In genomic region chr13:27130223-27131015, GRCh38 we compare ENCODE assay signal across 9 cellular contexts. TPM values are rescaled to one million over a fixed set of nuclear protein-coding genes. Genes with fewer than 3 reads are reported as not detected.
DNase-seq lines count a peak whose midpoint lies in the region; ATAC-seq, FAIRE-seq and TF ChIP-seq lines count a peak whose summit lies in the region.
"Had no signal": no experiment of that assay in that cellular context is flagged by ENCODE, and none has a peak within 500 bp of the region (broad histone marks: within the 10 kb centered on the region; RNA-seq: fewer than 3 reads in every experiment).

No MANE protein-coding gene starts in this region.

- H3K4me1 Mint-ChIP-seq in astrocyte (ENCODE audit: low read depth, unreplicated experiment): peaks cover 29% of the 10 kb centered on the region

- no peaks in the 10 kb centered on the region for H3K27me3 Mint-ChIP-seq in astrocyte (ENCODE audit: low read depth, unreplicated experiment)

- no peaks in the 10 kb centered on the region for H3K27me3 ChIP-seq in ACC112 (ENCODE audit: insufficient read depth, low read length)
- H3K27me3 ChIP-seq in astrocyte (ENCODE audit: insufficient read depth, low read length): no peaks in the 10 kb centered on the region
- H3K27me3 ChIP-seq in keratinocyte (ENCODE audit: control insufficient read depth, extremely low read depth, insufficient read depth, low read length): no peaks in the 10 kb centered on the region

- H3K4me1 ChIP-seq in ACC112 (ENCODE audit: control insufficient read depth, insufficient read depth, low read length, unreplicated experiment): peaks cover 31% of the 10 kb centered on the region
- peaks cover 11% of the 10 kb centered on the region for H3K4me1 ChIP-seq in astrocyte (ENCODE audit: insufficient read depth, low read length)
- peaks cover 37% of the 10 kb centered on the region for H3K4me1 ChIP-seq in keratinocyte (ENCODE audit: control insufficient read depth, extremely low read depth, insufficient read depth, low read length)

- H3K36me3 Mint-ChIP-seq in astrocyte (ENCODE audit: low read depth, unreplicated experiment): no peaks in the 10 kb centered on the region

- H3K27ac ChIP-seq in ACC112 (ENCODE audit: low read depth, low read length) (peak overlapping the region; percentile 75), astrocyte (ENCODE audit: low read depth, low read length) (peak overlapping the region; percentile 10), keratinocyte (ENCODE audit: control insufficient read depth, insufficient read depth, low read length) (peak overlapping the region; percentile 63)

- no peak overlapping the region for H3K27ac Mint-ChIP-seq in astrocyte (ENCODE audit: unreplicated experiment)

- peaks cover 5% of the 10 kb centered on the region for H3K9me3 Mint-ChIP-seq in astrocyte (ENCODE audit: unreplicated experiment)

- H3K79me2 ChIP-seq in ACC112 (ENCODE audit: control insufficient read depth, insufficient read depth, low read length, unreplicated experiment): peaks cover 88% of the 10 kb centered on the region
- H3K79me2 ChIP-seq in astrocyte (ENCODE audit: insufficient read depth, low read length): peaks cover 100% of the 10 kb centered on the region
- H3K79me2 ChIP-seq in keratinocyte (ENCODE audit: control insufficient read depth, insufficient read depth, low read length): peaks cover 80% of the 10 kb centered on the region

- H3K9me1 ChIP-seq in keratinocyte (ENCODE audit: control insufficient read depth, extremely low read depth, insufficient read depth, low read length): no peaks in the 10 kb centered on the region

- DNase-seq in M059J (ENCODE audit: low read depth): peak; percentile 73
- DNase-seq in astrocyte (ENCODE audit: low read depth): peak; percentile 74
- DNase-seq in keratinocyte (ENCODE audit: low read depth, low spot score): no peak
- no peak for DNase-seq in RPMI8226
- DNase-seq in NCI-H2171 treated with DMSO at 0.1 percent for 48 hours (lab: John Stamatoyannopoulos, UW): no peak
- DNase-seq in NCI-H774 (lab: John Stamatoyannopoulos, UW): no peak
- DNase-seq: amniotic stem cell had no signal

- no peak overlapping the region for H3K4me3 Mint-ChIP-seq in astrocyte (ENCODE audit: unreplicated experiment)

- H3K9ac ChIP-seq in astrocyte (ENCODE audit: low read length) (no peak overlapping the region), keratinocyte (ENCODE audit: control insufficient read depth, extremely low read depth, insufficient read depth, low read length) (no peak overlapping the region)

- H3K4me3 ChIP-seq in ACC112 (ENCODE audit: low read depth, low read length): peak overlapping the region; percentile 1
- no peak overlapping the region for H3K4me3 ChIP-seq in astrocyte (ENCODE audit: insufficient read depth, low read depth, low read length)
- no peak overlapping the region for H3K4me3 ChIP-seq in keratinocyte (ENCODE audit: control insufficient read depth in 2 of 3, extremely low read depth in 1 of 3, insufficient read depth in 2 of 3, low read depth in 1 of 3, low read length in 3 of 3)

- dilution Hi-C loops in keratinocyte (cut with MboI; ENCODE audit: extremely low pct_ligation_motif_present, low sequenced_read_pairs): no loop called here

- H3K9me3 ChIP-seq in astrocyte (ENCODE audit: insufficient read depth, low read depth, low read length): peaks cover 3% of the 10 kb centered on the region
- peaks cover 2% of the 10 kb centered on the region for H3K9me3 ChIP-seq in keratinocyte (ENCODE audit: control insufficient read depth, low read depth, low read length)

- H3K4me2 ChIP-seq in astrocyte (ENCODE audit: low read length) (peak overlapping the region; percentile 31), keratinocyte (ENCODE audit: control insufficient read depth, extremely low read depth, insufficient read depth, low read depth, low read length) (peak overlapping the region; percentile 20)

- ATAC-seq in GM21381 (IDR thresholded peaks at IDR 0.05; ENCODE audit: unreplicated experiment): no peak

- FAIRE-seq in astrocyte (lab: Jason Lieb, UNC) (no peak), keratinocyte (lab: Jason Lieb, UNC) (no peak)

- H4K20me1 ChIP-seq in astrocyte (ENCODE audit: insufficient read depth, low read length) (peaks cover 93% of the 10 kb centered on the region), keratinocyte (ENCODE audit: control insufficient read depth, extremely low read depth, insufficient read depth, low read length) (peaks cover 2% of the 10 kb centered on the region)

- H2AFZ ChIP-seq in ACC112 (ENCODE audit: low read length, unreplicated experiment): no peak overlapping the region
- no peak overlapping the region for H2AFZ ChIP-seq in astrocyte (ENCODE audit: low read depth, low read length)
- no peak overlapping the region for H2AFZ ChIP-seq in keratinocyte (ENCODE audit: control insufficient read depth, low read length)

- TF ChIP-seq CTCF in astrocyte (IDR thresholded peaks at IDR 0.05; ENCODE audit: insufficient read depth, low read depth, low read length) (no peak), keratinocyte (optimal IDR thresholded peaks at IDR 0.05 in 1 of 3, IDR thresholded peaks at IDR 0.05 in 1 of 3, conservative IDR thresholded peaks at IDR 0.05 in 1 of 3; ENCODE audit: extremely low read depth in 1 of 3, insufficient read depth in 2 of 3, low read length in 3 of 3) (no peak)

- H3K36me3 ChIP-seq in ACC112 (ENCODE audit: insufficient read depth, low read length): no peaks in the 10 kb centered on the region
- no peaks in the 10 kb centered on the region for H3K36me3 ChIP-seq in astrocyte (ENCODE audit: insufficient read depth, low read length)
- H3K36me3 ChIP-seq in keratinocyte (ENCODE audit: control insufficient read depth in 2 of 2, extremely low read depth in 1 of 2, insufficient read depth in 2 of 2, low read length in 2 of 2): peaks cover 0 to 6% of the 10 kb centered on the region in 2 experiments

RNA-seq across cellular contexts. Expression of gene USP12, which starts 41.2 kb away (rescaled TPM):
- total RNA-seq in M059J (2014; rRNA removed; shearing (Covaris generic)): 17.9 and 30.1 TPM in 2 replicates
- 27.1 and 30.5 TPM in 2 replicates for total RNA-seq in astrocyte
- 9.7 to 20.7 TPM (median 11.2 TPM) in 3 replicates for polyA plus RNA-seq in keratinocyte
- 11.4 TPM for polyA plus RNA-seq in keratinocyte (2011; ENCODE audit: low read depth)
- polyA plus RNA-seq in keratinocyte (2011; cell fraction: cytosol; rRNA removed): 9.4 and 19.0 TPM in 2 replicates
- 9.1 and 11.4 TPM in 2 replicates for polyA plus RNA-seq in keratinocyte (2011; cell fraction: nucleus; rRNA removed)
- polyA plus RNA-seq in keratinocyte (2012; ENCODE audit: low replicate concordance): 12.9 and 19.2 TPM in 2 replicates
- polyA minus RNA-seq in keratinocyte: 2.1 to 19.8 TPM (median 9.6 TPM) in 3 replicates
- polyA minus RNA-seq in keratinocyte (2011; cell fraction: cytosol; rRNA and poly(A)+ RNA removed): 9.2 TPM
- polyA minus RNA-seq in keratinocyte (2011; cell fraction: nucleus; rRNA and poly(A)+ RNA removed): 8.4 and 16.5 TPM in 2 replicates

Comparison
In these comparisons a context has a peak if more than half of its experiments do, and no peak if none do; other contexts are left out.
1. H3K27ac ChIP-seq: peak in every context shown above with its lines; median percentile 75 in ACC112; 63 in keratinocyte; 10 in astrocyte.
2. DNase-seq: peak in M059J (single experiment) and astrocyte (single experiment); none in keratinocyte (single experiment), RPMI8226 (single experiment), NCI-H2171 treated with DMSO at 0.1 percent for 48 hours (single experiment) and NCI-H774 (single experiment).